Comparison of ENCODE assay signal across 8 cellular contexts in the genomic region with DNA sequence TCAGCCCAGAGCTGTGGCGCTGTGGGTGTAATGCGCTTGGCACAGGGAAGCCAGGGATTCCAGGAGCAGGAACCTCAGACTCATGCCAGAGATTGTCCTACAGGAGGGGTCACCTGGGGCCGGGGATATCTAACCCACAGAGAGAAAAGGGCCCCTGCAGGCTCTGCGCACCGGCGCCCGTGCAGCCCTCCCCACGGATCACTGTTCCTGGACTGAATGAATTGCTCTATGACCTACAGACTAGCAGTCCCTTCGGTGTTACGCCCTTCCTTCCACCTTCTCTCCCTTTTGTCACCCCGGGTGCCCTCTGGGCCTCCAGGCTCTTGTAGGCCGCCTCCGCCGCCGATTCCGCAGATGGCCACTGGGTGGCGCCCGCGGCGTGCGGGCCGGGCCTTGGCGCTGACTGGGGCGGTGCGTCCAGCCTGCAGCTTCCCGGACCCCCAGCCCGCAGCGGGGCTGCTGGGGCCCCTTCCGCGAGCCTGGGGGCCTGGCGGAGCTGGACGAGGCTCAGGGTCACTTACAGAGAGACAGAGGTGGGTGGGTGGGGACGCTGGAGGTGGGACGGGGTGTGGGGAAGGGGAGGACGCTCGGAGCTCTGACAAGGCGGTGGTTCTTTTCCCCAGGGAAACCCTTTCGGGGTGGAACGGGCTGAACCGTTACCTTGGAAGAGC.
A peak's percentile ranks its signal among the peaks of the same experiment; 100 is the strongest.
DNase-seq lines count a peak whose midpoint lies in the region; ATAC-seq and TF ChIP-seq lines count a peak whose summit lies in the region.

No MANE protein-coding gene starts in this region.

- H3K27me3 Mint-ChIP-seq in activated naive CD8-positive, alpha-beta T cell treated with anti-CD3 and anti-CD28 coated beads for 36 hours = no peaks in the 10 kb centered on the region

- intact Hi-C loops in left ventricle myocardium inferior (cut with micrococcal nuclease) (loop anchor here (5.0 kb wide), 1 partner anchor 232 kb away; no protein-coding TSS in a partner anchor), vagina (cut with DNase I) (loop anchor here (5.0 kb wide), 1 partner anchor 237 kb away; no protein-coding TSS in a partner anchor)

- peak; percentile 91 for ATAC-seq in GM18868 (IDR thresholded peaks at IDR 0.05; ENCODE audit: unreplicated experiment)

- no peaks in the 10 kb centered on the region for H3K9me3 Mint-ChIP-seq in activated naive CD8-positive, alpha-beta T cell treated with anti-CD3 and anti-CD28 coated beads for 36 hours

- H3K4me3 ChIP-seq in AG10803 (ENCODE audit: low read length) (peak overlapping the region; percentile 12; the same call in 1 of the 2 replicates), left ventricle myocardium inferior (peak overlapping the region; percentile 56), vagina (peak overlapping the region in 1 of 2 donors; percentile 34)
- no peak overlapping the region for H3K4me3 ChIP-seq in Jurkat, Clone E6-1 (ENCODE audit: low read length)

- peak overlapping the region; percentile 39 for H3K27ac ChIP-seq in left ventricle myocardium inferior (replicated peaks)
- no peak overlapping the region for H3K27ac ChIP-seq in vagina

- DNase-seq in AG10803 (ENCODE audit: low read depth) = peak; percentile 39
- DNase-seq in Jurkat, Clone E6-1 (ENCODE audit: low read depth, low spot score) = peak; percentile 15
- peak; percentile 61 for DNase-seq in SKM-1 (lab: John Stamatoyannopoulos, UW; ENCODE audit: unreplicated experiment)
- DNase-seq in activated naive CD8-positive, alpha-beta T cell treated with anti-CD3 and anti-CD28 coated beads for 36 hours = peak; percentile 81
- DNase-seq in left ventricle myocardium inferior = peak; percentile 65
- peak; percentile 4 for DNase-seq in renal cortical epithelial cell (ENCODE audit: low read depth)
- DNase-seq in vagina (ENCODE audit: extremely low spot score in 2 of 2) = no peak

- no peaks in the 10 kb centered on the region for H3K36me3 Mint-ChIP-seq in activated naive CD8-positive, alpha-beta T cell treated with anti-CD3 and anti-CD28 coated beads for 36 hours

- no peak overlapping the region for H3K4me3 Mint-ChIP-seq in activated naive CD8-positive, alpha-beta T cell treated with anti-CD3 and anti-CD28 coated beads for 36 hours

- TF ChIP-seq POLR2A in vagina (IDR thresholded peaks at IDR 0.05) = no peak

- peak; percentile 77 for TF ChIP-seq CTCF in AG10803 (conservative IDR thresholded peaks at IDR 0.05; ENCODE audit: low read length)
- TF ChIP-seq CTCF in left ventricle myocardium inferior (IDR thresholded peaks at IDR 0.05; ENCODE audit: borderline replicate concordance) = peak; percentile 94
- TF ChIP-seq CTCF in vagina (IDR thresholded peaks at IDR 0.05) = peak; percentile 52 to 88 (median 66)

- H3K4me1 ChIP-seq in left ventricle myocardium inferior = peaks cover 13% of the 10 kb centered on the region
- H3K4me1 ChIP-seq in vagina = peaks cover 9% of the 10 kb centered on the region

- H3K36me3 ChIP-seq in left ventricle myocardium inferior = no peaks in the 10 kb centered on the region
- H3K36me3 ChIP-seq in vagina = no peaks in the 10 kb centered on the region

- H3K4me1 Mint-ChIP-seq in activated naive CD8-positive, alpha-beta T cell treated with anti-CD3 and anti-CD28 coated beads for 36 hours = peaks cover 2% of the 10 kb centered on the region

- H3K27me3 ChIP-seq in left ventricle myocardium inferior (ENCODE audit: low read depth) = peaks cover 18% of the 10 kb centered on the region
- no peaks in the 10 kb centered on the region for H3K27me3 ChIP-seq in vagina

- H3K9me3 ChIP-seq in left ventricle myocardium inferior (replicated peaks) (peaks cover 4% of the 10 kb centered on the region), vagina (no peaks in the 10 kb centered on the region)

- no peak overlapping the region for H3K27ac Mint-ChIP-seq in activated naive CD8-positive, alpha-beta T cell treated with anti-CD3 and anti-CD28 coated beads for 36 hours

Comparison
In these comparisons a context has a peak if more than half of its experiments do, and no peak if none do; other contexts are left out.
1. DNase-seq: peak in AG10803 (single experiment), Jurkat, Clone E6-1 (single experiment), SKM-1 (single experiment), activated naive CD8-positive, alpha-beta T cell treated with anti-CD3 and anti-CD28 coated beads for 36 hours (single experiment), left ventricle myocardium inferior (single experiment) and renal cortical epithelial cell (single experiment); none in vagina (0 of 2).
2. Peak in every context shown above with its lines, with median percentiles within 50 percentile points of each other: CTCF ChIP-seq.